Comparison of ENCODE assay signal across 26 cellular contexts in the genomic region with DNA sequence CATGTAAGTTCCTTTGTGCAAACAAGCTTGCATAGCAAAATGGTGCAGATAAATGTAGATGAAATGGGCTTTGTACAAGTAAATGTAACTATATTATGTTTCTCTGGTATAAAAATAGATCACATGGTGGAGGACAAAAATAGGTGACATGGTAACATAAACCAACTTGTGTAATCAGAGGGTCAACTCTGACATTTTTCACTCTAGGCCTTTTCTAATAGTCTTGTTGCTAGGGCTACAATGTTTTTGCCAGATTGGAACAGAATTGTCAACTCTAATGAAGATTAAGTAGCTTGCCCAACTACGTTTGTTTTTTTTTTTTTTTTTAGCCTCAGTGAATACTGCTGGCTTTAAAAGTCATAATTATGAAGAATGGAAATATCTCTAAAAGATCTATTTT. TPM values are rescaled to one million over a fixed set of nuclear protein-coding genes. Genes with fewer than 3 reads are reported as not detected.
DNase-seq lines count a peak whose midpoint lies in the region; ATAC-seq and TF ChIP-seq lines count a peak whose summit lies in the region.
"Had no signal": no experiment of that assay in that cellular context is flagged by ENCODE, and none has a peak within 500 bp of the region (broad histone marks: within the 10 kb centered on the region; RNA-seq: fewer than 3 reads in every experiment).

No MANE protein-coding gene starts in this region.

- H3K27me3 ChIP-seq in gastrocnemius medialis (no peaks in the 10 kb centered on the region), foreskin keratinocyte (no peaks in the 10 kb centered on the region)
- H3K27me3 ChIP-seq: colonic mucosa, MG63 had no signal

- no peaks in the 10 kb centered on the region for H3K36me3 ChIP-seq in gastrocnemius medialis
- H3K36me3 ChIP-seq: colonic mucosa, lower lobe of right lung had no signal

- ATAC-seq in gastrocnemius medialis (peak; percentile 79 to 94), GM21737 (IDR thresholded peaks at IDR 0.05; ENCODE audit: unreplicated experiment) (no peak), foreskin keratinocyte (no peak)
- ATAC-seq: effector memory CD8-positive, alpha-beta T cell; esophagus mucosa; lower lobe of right lung; T-helper 17 cell had no signal

- H3K27ac ChIP-seq in gastrocnemius medialis (peak overlapping the region; percentile 62 to 77 (median 74)), foreskin keratinocyte (no peak overlapping the region)
- H3K27ac ChIP-seq: lower lobe of right lung had no signal

- DNase-seq in NCI-H1417 (lab: John Stamatoyannopoulos, UW), result peak in 2 of 3 experiments; percentile 26 to 71
- DNase-seq in NCI-H1417 treated with DMSO at 0.1 percent for 48 hours (lab: John Stamatoyannopoulos, UW), result no peak
- DNase-seq in NCI-H774 (lab: John Stamatoyannopoulos, UW), result peak; percentile 22
- peak; percentile 20 for DNase-seq in fibroblast of pulmonary artery (ENCODE audit: low read depth)
- DNase-seq in gastrocnemius medialis, result no peak
- DNase-seq in stimulated activated naive CD4-positive, alpha-beta T cell (lab: John Stamatoyannopoulos, UW), result no peak
- no peak for DNase-seq in foreskin keratinocyte
- DNase-seq: 8988T; activated gamma-delta T cell treated with Interleukin-2 at 50 U/mL for 16 hours; activated T-cell treated with anti-CD3 and anti-CD28 coated beads, Interleukin-2, amount 50 U/mL, for 1 hour; CD4-positive, alpha-beta T cell; colonic mucosa; effector memory CD8-positive, alpha-beta T cell; glutamatergic neuron; kidney; lower lobe of right lung; MG63; NCI-H1436 treated with DMSO at 0.1 percent for 48 hours; NCI-H226; NK-92 treated with Interleukin-12 subunit alpha and Interleukin-12 subunit beta, amount 100 ng/mL, for 24 hours; RPMI8226; small intestine; stimulated activated CD4-positive, alpha-beta T cell treated with anti-CD3 and anti-CD28 coated beads, Interleukin-1b, Interleukin-23, amount 100 ng/mL, for 48 hours; T-helper 17 cell had no signal

- intact Hi-C loops in gastrocnemius medialis (cut with DNase I; ENCODE audit: low total_unique reads), result loop anchor here (10.0 kb wide), 1 partner anchor 270 kb away; no protein-coding TSS in a partner anchor

- in situ Hi-C loops in gastrocnemius medialis (cut with MboI; ENCODE audit: low sequenced_read_pairs in 4 of 4), result loop anchor here in 2 of 4 donors (10.0 kb wide), 3 partner anchors 420 to 500 kb away; no protein-coding TSS in a partner anchor

- TF ChIP-seq CTCF in fibroblast of pulmonary artery (IDR thresholded peaks at IDR 0.05; ENCODE audit: low read length, missing control alignments) (no peak), gastrocnemius medialis (IDR thresholded peaks at IDR 0.05 in 4 of 5, conservative IDR thresholded peaks at IDR 0.05 in 1 of 5) (no peak), foreskin keratinocyte (conservative IDR thresholded peaks at IDR 0.05) (no peak)

- H3K9me3 ChIP-seq in gastrocnemius medialis, result no peaks in the 10 kb centered on the region
- H3K9me3 ChIP-seq: colonic mucosa, lower lobe of right lung, MG63 had no signal

- no peak for TF ChIP-seq POLR2A in gastrocnemius medialis (IDR thresholded peaks at IDR 0.05)

- peaks cover 26 to 28% of the 10 kb centered on the region in 2 donors for H3K4me1 ChIP-seq in gastrocnemius medialis
- peaks cover 3% of the 10 kb centered on the region for H3K4me1 ChIP-seq in foreskin keratinocyte

- H3K4me3 ChIP-seq in fibroblast of pulmonary artery (replicated peaks; ENCODE audit: low read depth, low read length) (no peak overlapping the region), gastrocnemius medialis (peak overlapping the region in 1 of 4 donors; percentile 31)
- H3K4me3 ChIP-seq: colonic mucosa, lower lobe of right lung, MG63 had no signal

RNA-seq across cellular contexts. Expression of a gene that starts 11.5 kb away (rescaled TPM):
- 1 to 10 TPM in 2 of 4 donors, under 1 TPM in 2; 0.33 to 7.7 (median 1.5) TPM for total RNA-seq in gastrocnemius medialis
- 56.0 and 75.7 TPM in 2 replicates for total RNA-seq in foreskin keratinocyte
- 51.6 and 74.6 TPM in 2 replicates for polyA plus RNA-seq in foreskin keratinocyte

Comparison
In these comparisons a context has a peak if more than half of its experiments do, and no peak if none do; other contexts are left out.
1. DNase-seq: peak in NCI-H1417 (2 of 3), NCI-H774 (single experiment) and fibroblast of pulmonary artery (single experiment); none in NCI-H1417 treated with DMSO at 0.1 percent for 48 hours (single experiment), gastrocnemius medialis (0 of 2), stimulated activated naive CD4-positive, alpha-beta T cell (0 of 6) and foreskin keratinocyte (0 of 2).
2. ATAC-seq: peak in gastrocnemius medialis (2 of 2); none in GM21737 (single experiment) and foreskin keratinocyte (single experiment).